8 cellular contexts compared by ENCODE assay signal in the genomic region with DNA sequence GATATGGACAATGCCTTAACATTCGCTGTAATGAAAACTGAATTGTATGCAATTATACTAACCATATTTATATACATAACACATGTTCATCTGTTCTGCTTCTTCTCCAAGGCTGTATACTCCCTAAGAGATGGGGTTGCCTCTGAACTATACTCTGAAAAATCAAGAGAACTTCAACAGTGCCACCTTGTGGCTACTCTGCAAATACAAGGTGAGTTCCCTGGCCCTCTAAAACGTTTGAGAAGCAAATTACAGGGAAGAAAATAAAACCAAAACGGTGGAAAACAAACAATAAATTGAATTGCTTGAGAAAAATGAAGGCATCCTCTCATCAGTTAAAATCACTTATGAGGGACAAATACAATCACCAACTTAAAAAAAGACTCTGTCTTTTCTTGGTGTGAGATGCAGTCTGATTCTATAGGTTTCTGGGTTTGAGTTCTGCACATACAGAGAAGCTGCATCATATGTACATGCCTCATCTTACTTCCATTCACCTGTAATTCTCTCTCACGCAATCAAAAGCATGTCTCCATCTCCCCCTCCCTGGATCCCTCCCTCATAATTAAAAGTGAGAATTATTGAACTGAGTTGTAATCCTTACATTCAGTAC.
DNase-seq lines count a peak whose midpoint lies in the region; ATAC-seq and TF ChIP-seq lines count a peak whose summit lies in the region.

No MANE protein-coding gene starts in this region.

- peaks cover 0 to 5% (median 2%) of the 10 kb centered on the region in 4 donors for H3K4me1 ChIP-seq in right lobe of liver

- ATAC-seq in GM21825 (IDR thresholded peaks at IDR 0.05; ENCODE audit: unreplicated experiment) (peak; percentile 59), right lobe of liver (peak; percentile 73 to 79 (median 79))
- peak; percentile 71 for ATAC-seq in stimulated activated naive CD8-positive, alpha-beta T cell treated with anti-CD3 and anti-CD28 coated beads, Interleukin-15, Interleukin-2, amounts not matched to agents 100 U/mL and 50 U/mL, for 24 hours

- WGBS in right lobe of liver (ENCODE audit: insufficient coverage, low coverage, low lambda C conversion rate, missing lambda C conversion rate), result 31% methylated on average over 4 of the region's 4 CpGs

- intact Hi-C loops in right lobe of liver (cut with DNase I), result loop anchor here (10.0 kb wide), 2 partner anchors 137 to 493 kb away; a partner anchor contains a TSS

- H3K4me3 ChIP-seq in choroid plexus epithelial cell (ENCODE audit: low read depth, low read length) (no peak overlapping the region), right lobe of liver (no peak overlapping the region)

- H3K9me3 ChIP-seq in right lobe of liver, result no peaks in the 10 kb centered on the region

- TF ChIP-seq POLR2A in right lobe of liver (IDR thresholded peaks at IDR 0.05), result no peak

- TF ChIP-seq CTCF in choroid plexus epithelial cell (conservative IDR thresholded peaks at IDR 0.05; ENCODE audit: low read depth, low read length), result peak; percentile 75
- TF ChIP-seq CTCF in right lobe of liver (IDR thresholded peaks at IDR 0.05), result peak; percentile 73 to 85 (median 74)

- H3K27ac ChIP-seq in right lobe of liver, result no peak overlapping the region

- no peaks in the 10 kb centered on the region for H3K27me3 ChIP-seq in right lobe of liver

- peaks cover 0 to 7% (median 0%) of the 10 kb centered on the region in 4 donors for H3K36me3 ChIP-seq in right lobe of liver

- DNase-seq in NCI-H524 (lab: John Stamatoyannopoulos, UW) (peak; percentile 14 to 67), NCI-H524 treated with DMSO at 0.1 percent for 48 hours (lab: John Stamatoyannopoulos, UW) (no peak), MV-4-11 (lab: John Stamatoyannopoulos, UW) (peak; percentile 50), T-helper 9 cell (peak; percentile 10), choroid plexus epithelial cell (ENCODE audit: low read depth) (peak; percentile 83), right lobe of liver (no peak)
- peak; percentile 48 for DNase-seq in stimulated activated naive CD8-positive, alpha-beta T cell treated with anti-CD3 and anti-CD28 coated beads, Interleukin-15, Interleukin-2, amounts not matched to agents 100 U/mL and 50 U/mL, for 24 hours

Comparison
In these comparisons a context has a peak if more than half of its experiments do, and no peak if none do; other contexts are left out.
1. DNase-seq: peak in NCI-H524 (2 of 2), MV-4-11 (single experiment), T-helper 9 cell (single experiment), choroid plexus epithelial cell (single experiment) and stimulated activated naive CD8-positive, alpha-beta T cell treated with anti-CD3 and anti-CD28 coated beads, Interleukin-15, Interleukin-2, amounts not matched to agents 100 U/mL and 50 U/mL, for 24 hours (single experiment); none in NCI-H524 treated with DMSO at 0.1 percent for 48 hours (single experiment) and right lobe of liver (0 of 3).
2. Peak in every context shown above with its lines, with median percentiles within 50 percentile points of each other: ATAC-seq.